ENCODE assay signal across 8 cellular contexts in genomic region chr20:44646023-44646640, GRCh38. TPM values are rescaled to one million over a fixed set of nuclear protein-coding genes. Genes with fewer than 3 reads are reported as not detected.
DNase-seq lines count a peak whose midpoint lies in the region; ATAC-seq, FAIRE-seq and TF ChIP-seq lines count a peak whose summit lies in the region.

No MANE protein-coding gene starts in this region.

- peak overlapping the region in 1 of 2 experiments; percentile 23; a peak in 1 of 4 replicates for H3K9ac ChIP-seq in K562 (ENCODE audit: insufficient read depth in 1 of 2, low read depth in 2 of 2, low read length in 2 of 2)

- TF ChIP-seq CTCF in K562 (IDR thresholded peaks at IDR 0.05 in 2 of 3, conservative IDR thresholded peaks at IDR 0.05 in 1 of 3; ENCODE audit: insufficient read depth in 2 of 3, low read depth in 1 of 3, low read length in 3 of 3) (no peak), Caco-2 (IDR thresholded peaks at IDR 0.05; ENCODE audit: insufficient read depth in 1 of 2, low read depth in 1 of 2, low read length in 1 of 2, severe bottlenecking in 1 of 2, unreplicated experiment in 1 of 2) (no peak)

- no peak for TF ChIP-seq POLR2A in K562 (conservative IDR thresholded peaks at IDR 0.05)

- H3K9me1 ChIP-seq in K562 (ENCODE audit: control insufficient read depth, insufficient read depth, low read length), result no peaks in the 10 kb centered on the region

- peak overlapping the region; percentile 41 for H3K27ac ChIP-seq in CD8-positive, alpha-beta memory T cell (ENCODE audit: low read depth, low read length)
- no peak overlapping the region for H3K27ac ChIP-seq in K562 (ENCODE audit: extremely low read depth, low read depth, low read length)

- H3K4me3 Mint-ChIP-seq in CD8-positive, alpha-beta memory T cell, result peak overlapping the region; percentile 60 to 82 (median 68)
- H3K4me3 Mint-ChIP-seq in stimulated activated effector memory CD8-positive, alpha-beta T cell treated with anti-CD3 and anti-CD28 coated beads, Interleukin-12 subunit alpha, Interleukin-12 subunit beta, amount 100 ng/mL, for 72 hours, result peak overlapping the region; percentile 57
- H3K4me3 Mint-ChIP-seq in Caco-2 (ENCODE audit: unreplicated experiment), result no peak overlapping the region

- intact Hi-C loops in K562 (cut with micrococcal nuclease) (no loop called here), Caco-2 (cut with micrococcal nuclease; ENCODE audit: unreplicated experiment) (no loop called here)

- peak in 2 of 5 donors; percentile 22 to 53 for DNase-seq in CD8-positive, alpha-beta memory T cell
- DNase-seq in NCI-H2196 treated with DMSO at 0.1 percent for 48 hours (lab: John Stamatoyannopoulos, UW; ENCODE audit: unreplicated experiment), result peak; percentile 61
- peak in 1 of 4 experiments; percentile 6 for DNase-seq in K562 (ENCODE audit: extremely low read depth in 1 of 4, low spot score in 3 of 4)
- DNase-seq in stimulated activated effector memory CD8-positive, alpha-beta T cell treated with anti-CD3 and anti-CD28 coated beads, Interleukin-12 subunit alpha, Interleukin-12 subunit beta, amount 100 ng/mL, for 72 hours (ENCODE audit: low spot score in 2 of 2), result peak in 1 of 2 donors; percentile 64
- no peak for DNase-seq in mesenteric fat pad (ENCODE audit: low spot score)
- no peak for DNase-seq in Caco-2
- DNase-seq in SW 1271 (lab: John Stamatoyannopoulos, UW), result no peak

- BruUV-seq in K562 (replicated peaks; lab: Mats Ljungman, UMichigan) (no TSS peak), Caco-2 (replicated peaks; lab: Mats Ljungman, UMichigan) (no TSS peak)

- TF ChIP-seq RAD21 in K562 (CRISPR knock-in tag; conservative IDR thresholded peaks at IDR 0.05 in 1 of 2, IDR thresholded peaks at IDR 0.05 in 1 of 2), result no peak

- ATAC-seq in GM19455 (IDR thresholded peaks at IDR 0.05; ENCODE audit: unreplicated experiment) (peak; percentile 26), K562 (no peak)
- ATAC-seq in stimulated activated effector memory CD8-positive, alpha-beta T cell treated with anti-CD3 and anti-CD28 coated beads, Interleukin-12 subunit alpha, Interleukin-12 subunit beta, amount 100 ng/mL, for 72 hours, result no peak

- H3K27me3 ChIP-seq in CD8-positive, alpha-beta memory T cell (ENCODE audit: insufficient read depth, low read length, poor library complexity, severe bottlenecking), result no peaks in the 10 kb centered on the region
- H3K27me3 ChIP-seq in K562 (ENCODE audit: control insufficient read depth in 2 of 2, insufficient read depth in 2 of 2, low read length in 2 of 2), result peaks cover 2 to 11% of the 10 kb centered on the region in 2 experiments; a peak in 1 of 5 replicates
- H3K27me3 ChIP-seq in Caco-2 (replicated peaks; ENCODE audit: control insufficient read depth, insufficient read depth, low read length), result no peaks in the 10 kb centered on the region

- in situ Hi-C loops in K562 (cut with MboI), result no loop called here

- peak overlapping the region; percentile 54 for H3K4me3 ChIP-seq in CD8-positive, alpha-beta memory T cell (ENCODE audit: low read length)
- no peak overlapping the region for H3K4me3 ChIP-seq in K562
- no peak overlapping the region for H3K4me3 ChIP-seq in Caco-2 (ENCODE audit: low read depth, low read length)

- POLR2A ChIA-PET in CD8-positive, alpha-beta memory T cell (lab: Charles Lee), result no interaction called here
- POLR2A ChIA-PET in K562 (lab: Yijun Ruan, JAX), result interaction anchor here (0.7 to 1.3 kb wide), 4 partner anchors 10 to 1431 kb away, joined by 3 to 4 read pairs (median 4); no protein-coding TSS in a partner anchor
- POLR2A ChIA-PET in Caco-2 (lab: Charles Lee), result no interaction called here

- H2AFZ ChIP-seq in K562 (ENCODE audit: low read depth, low read length), result no peak overlapping the region

- CTCF ChIA-PET in CD8-positive, alpha-beta memory T cell (lab: Charles Lee), result interaction anchor here (1.3 to 13.3 kb wide), 5 partner anchors 9 to 43 kb away, joined by 3 to 130 read pairs (median 4); no protein-coding TSS in a partner anchor
- CTCF ChIA-PET in K562 (lab: Yijun Ruan, JAX; ENCODE audit: low intra/inter-chr PET ratio) (no interaction called here), Caco-2 (lab: Charles Lee) (interaction anchor here (1.1 kb wide), 1 partner anchor 102 kb away, joined by 3 read pairs; no protein-coding TSS in a partner anchor)

- peaks cover 85 to 99% (median 97%) of the 10 kb centered on the region in 3 donors for H3K4me1 Mint-ChIP-seq in CD8-positive, alpha-beta memory T cell
- peaks cover 87% of the 10 kb centered on the region for H3K4me1 Mint-ChIP-seq in stimulated activated effector memory CD8-positive, alpha-beta T cell treated with anti-CD3 and anti-CD28 coated beads, Interleukin-12 subunit alpha, Interleukin-12 subunit beta, amount 100 ng/mL, for 72 hours
- peaks cover 22% of the 10 kb centered on the region for H3K4me1 Mint-ChIP-seq in Caco-2 (ENCODE audit: low read depth, unreplicated experiment)

- peak overlapping the region; percentile 93 to 100 (median 98) for H3K27ac Mint-ChIP-seq in CD8-positive, alpha-beta memory T cell
- peak overlapping the region; percentile 86 for H3K27ac Mint-ChIP-seq in stimulated activated effector memory CD8-positive, alpha-beta T cell treated with anti-CD3 and anti-CD28 coated beads, Interleukin-12 subunit alpha, Interleukin-12 subunit beta, amount 100 ng/mL, for 72 hours
- H3K27ac Mint-ChIP-seq in Caco-2 (ENCODE audit: unreplicated experiment), result no peak overlapping the region

- no peaks in the 10 kb centered on the region for H3K36me3 ChIP-seq in CD8-positive, alpha-beta memory T cell (ENCODE audit: insufficient read depth, low read length)
- H3K36me3 ChIP-seq in K562 (ENCODE audit: control insufficient read depth, insufficient read depth, low read length) (no peaks in the 10 kb centered on the region), Caco-2 (ENCODE audit: control insufficient read depth, insufficient read depth, low read length) (no peaks in the 10 kb centered on the region)

- peaks cover 99% of the 10 kb centered on the region for H3K4me1 ChIP-seq in CD8-positive, alpha-beta memory T cell (ENCODE audit: insufficient read depth, low read length)
- H3K4me1 ChIP-seq in K562 (replicated peaks in 1 of 2; ENCODE audit: control insufficient read depth in 2 of 2, insufficient read depth in 2 of 2, low read length in 2 of 2), result peaks cover 14 to 22% of the 10 kb centered on the region in 2 experiments
- peaks cover 26% of the 10 kb centered on the region for H3K4me1 ChIP-seq in Caco-2

- no peak for FAIRE-seq in K562 (lab: Jason Lieb, UNC)

- no peak overlapping the region for H3K4me2 ChIP-seq in K562 (ENCODE audit: insufficient read depth, low read length)

- H3K9me3 Mint-ChIP-seq in CD8-positive, alpha-beta memory T cell, result no peaks in the 10 kb centered on the region
- H3K9me3 Mint-ChIP-seq in stimulated activated effector memory CD8-positive, alpha-beta T cell treated with anti-CD3 and anti-CD28 coated beads, Interleukin-12 subunit alpha, Interleukin-12 subunit beta, amount 100 ng/mL, for 72 hours, result no peaks in the 10 kb centered on the region
- no peaks in the 10 kb centered on the region for H3K9me3 Mint-ChIP-seq in Caco-2 (ENCODE audit: unreplicated experiment)

- H3K9me3 ChIP-seq in CD8-positive, alpha-beta memory T cell (ENCODE audit: low read length), result no peaks in the 10 kb centered on the region
- H3K9me3 ChIP-seq in K562 (replicated peaks; ENCODE audit: control insufficient read depth, insufficient read depth, low read depth, low read length), result no peaks in the 10 kb centered on the region
- no peaks in the 10 kb centered on the region for H3K9me3 ChIP-seq in Caco-2

- TF ChIP-seq EP300 in K562 (IDR thresholded peaks at IDR 0.05; ENCODE audit: low read length), result no peak

- 16% methylated on average over 4 of the region's 4 CpGs for WGBS in K562 (ENCODE audit: insufficient coverage, low coverage, missing lambda C conversion rate)

- H4K20me1 ChIP-seq in K562 (replicated peaks; ENCODE audit: control insufficient read depth, insufficient read depth, low read length), result no peaks in the 10 kb centered on the region; the same call in 1 of the 2 replicates

- no peaks in the 10 kb centered on the region; the same call in 2 of the 3 replicates for H3K79me2 ChIP-seq in K562 (ENCODE audit: control insufficient read depth, insufficient read depth, low read length)

- H3K36me3 Mint-ChIP-seq in CD8-positive, alpha-beta memory T cell, result peaks cover 0 to 4% (median 2%) of the 10 kb centered on the region in 3 donors
- peaks cover 10% of the 10 kb centered on the region for H3K36me3 Mint-ChIP-seq in stimulated activated effector memory CD8-positive, alpha-beta T cell treated with anti-CD3 and anti-CD28 coated beads, Interleukin-12 subunit alpha, Interleukin-12 subunit beta, amount 100 ng/mL, for 72 hours
- H3K36me3 Mint-ChIP-seq in Caco-2 (ENCODE audit: insufficient read depth, unreplicated experiment), result no peaks in the 10 kb centered on the region

- peaks cover 0 to 1% of the 10 kb centered on the region in 2 donors for H3K27me3 Mint-ChIP-seq in CD8-positive, alpha-beta memory T cell
- no peaks in the 10 kb centered on the region for H3K27me3 Mint-ChIP-seq in Caco-2 (ENCODE audit: insufficient read depth, unreplicated experiment)

TF ChIP-seq in K562, 482 proteins besides CTCF, POLR2A, EP300 and RAD21 (continues in another document):
- TF ChIP-seq ZNF175 (CRISPR knock-in tag; IDR thresholded peaks at IDR 0.05; ENCODE audit: low read depth) (no peak), ZNF77 (CRISPR knock-in tag; IDR thresholded peaks at IDR 0.05) (no peak), EZH2 (IDR thresholded peaks at IDR 0.05; ENCODE audit: borderline replicate concordance, low read depth, low read length) (no peak), ZNF263 (CRISPR knock-in tag; IDR thresholded peaks at IDR 0.05; ENCODE audit: borderline replicate concordance) (peak; percentile 86)

RNA-seq across cellular contexts. Expression of gene ADA, which starts 5.4 kb away (rescaled TPM):
- 10 to 100 TPM; 21.1 to 21.3 TPM for total RNA-seq in CD8-positive, alpha-beta memory T cell
- polyA plus RNA-seq in CD8-positive, alpha-beta memory T cell, result 56.4 TPM
- total RNA-seq in K562 (2011; cell fraction: chromatin; rRNA removed; ENCODE audit: low replicate concordance), result 5.1 and 18.6 TPM in 2 replicates
- 7.1 and 11.2 TPM in 2 replicates for total RNA-seq in K562 (2011; cell fraction: nucleolus; rRNA removed)
- total RNA-seq in K562 (2011; cell fraction: nucleoplasm; rRNA removed), result 5.2 and 11.3 TPM in 2 replicates
- total RNA-seq in K562 (2014; rRNA removed) (4.0 and 8.2 TPM in 2 replicates), K562 (2014; rRNA removed; fragmentation: Illumina TruSeq; extraction: Trizol) (3.4 and 4.4 TPM in 2 replicates), K562 (2015; rRNA removed; fragmentation: Illumina TruSeq; extraction: Trizol) (4.6 and 5.3 TPM in 2 replicates), K562 (2021) (7.0 and 7.3 TPM in 2 replicates), mesenteric fat pad (12.2 TPM), Caco-2 (2022) (21.1 and 23.5 TPM in 2 replicates)
- polyA plus RNA-seq in K562 (2011; rRNA removed) (26.1 and 26.8 TPM in 2 replicates), K562 (2014; fragmentation: Illumina TruSeq; extraction: Trizol) (6.8 and 7.2 TPM in 2 replicates), K562 (2014; fragmentation: Nextera tagmentation; extraction: Ambion mirVana) (1 to 10 TPM; 2.4 to 3.6 TPM), K562 (2014; rRNA removed) (8.9 and 10.9 TPM in 2 replicates)
- 30.9 and 33.5 TPM in 2 replicates for polyA plus RNA-seq in K562 (2011; cell fraction: cytosol; rRNA removed)
- 42.7 and 47.8 TPM in 2 replicates for polyA plus RNA-seq in K562 (2011; cell fraction: nucleus; rRNA removed)
- polyA plus RNA-seq in K562 (2012), result 5.7 and 7.4 TPM in 2 replicates
- polyA minus RNA-seq in K562 (2011; rRNA and poly(A)+ RNA removed), result 11.8 and 15.5 TPM in 2 replicates
- 8.0 and 11.6 TPM in 2 replicates for polyA minus RNA-seq in K562 (2011; cell fraction: cytosol; rRNA and poly(A)+ RNA removed)
- 6.2 and 6.8 TPM in 2 replicates for polyA minus RNA-seq in K562 (2011; cell fraction: nucleus; rRNA and poly(A)+ RNA removed)
